ENCODE assay signal across 1 cellular context in the genomic region with DNA sequence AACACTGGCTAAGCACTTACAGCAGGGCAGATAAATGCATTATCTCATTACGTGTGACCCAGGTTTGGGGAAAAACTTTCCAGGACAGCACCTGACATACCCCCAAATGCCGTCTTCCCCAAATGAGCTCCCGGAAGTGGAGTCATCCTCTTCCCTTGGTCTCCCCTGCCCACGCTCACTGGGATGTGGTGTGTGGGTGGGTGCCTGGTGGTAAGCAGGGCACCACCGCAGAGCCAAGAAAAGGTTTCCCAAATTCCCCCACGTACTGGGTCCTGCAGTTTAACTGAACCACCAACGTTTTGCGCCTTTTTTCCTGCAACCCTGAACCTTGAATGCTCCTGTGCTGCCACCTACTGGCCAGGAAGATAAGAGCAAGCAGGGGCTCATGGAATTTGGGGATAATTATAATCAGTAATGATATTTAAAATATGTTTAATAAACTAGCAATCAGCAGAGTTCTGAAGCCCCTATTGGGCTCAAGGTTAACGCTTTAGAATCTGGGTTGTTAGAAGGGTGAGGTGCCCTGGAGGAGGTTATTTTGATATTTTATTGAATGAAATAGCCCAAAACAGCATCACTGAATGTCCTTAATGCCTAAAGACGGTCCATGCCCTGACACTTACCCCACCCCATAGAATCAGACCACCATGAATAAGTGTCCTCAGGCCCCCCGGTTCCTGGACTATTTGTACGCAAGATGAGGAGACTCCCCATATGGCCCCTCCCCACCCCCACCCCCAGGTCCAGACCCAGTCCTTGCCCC.
TF ChIP-seq lines count a peak whose summit lies in the region.

No MANE protein-coding gene starts in this region.

TF ChIP-seq in HCT116, 20 proteins besides CTCF, POLR2A, EP300 and RAD21 (continued from another document):
- TF ChIP-seq ZBTB33 (IDR thresholded peaks at IDR 0.05; ENCODE audit: extremely low read depth, insufficient replicate concordance, low read length) (no peak), JUND (IDR thresholded peaks at IDR 0.05) (no peak), EZH2 (IDR thresholded peaks at IDR 0.05) (no peak), SP1 (IDR thresholded peaks at IDR 0.05; ENCODE audit: low read depth) (no peak), FOSL1 (IDR thresholded peaks at IDR 0.05; ENCODE audit: low read depth) (no peak), ZNF274 (IDR thresholded peaks at IDR 0.05; ENCODE audit: low read depth, low read length) (no peak)
TF ChIP-seq in HCT116: peak in this region for 0.
